1 cellular context compared by ENCODE assay signal in the genomic region with DNA sequence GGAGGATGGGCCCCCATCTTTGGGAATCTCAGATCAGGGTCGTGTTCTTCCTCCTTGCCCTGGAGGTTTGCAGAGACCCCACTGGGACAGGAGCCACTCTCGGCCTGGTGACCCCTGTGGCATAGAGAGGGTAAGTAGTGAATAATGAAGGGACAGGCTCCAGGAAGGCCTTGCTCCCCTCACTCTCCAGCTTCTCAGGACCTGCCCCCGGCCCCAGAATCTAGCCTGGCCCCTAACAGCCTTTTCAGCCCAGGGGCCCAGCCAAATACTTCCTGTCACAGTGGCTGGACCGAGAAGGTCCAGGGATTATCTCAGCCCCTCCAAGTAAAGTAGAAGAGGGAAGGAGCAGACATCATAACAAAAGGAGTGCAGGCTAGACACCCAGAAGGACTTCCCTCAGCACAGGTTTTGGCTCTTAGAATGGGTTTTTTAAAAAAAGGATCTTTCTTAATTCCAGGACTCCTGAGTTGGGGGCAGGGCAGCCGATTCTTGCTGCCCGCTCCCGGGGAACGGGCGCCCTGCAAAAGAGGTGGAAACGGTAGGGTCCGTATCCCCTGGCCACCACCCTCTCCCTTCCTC.
A peak's percentile ranks its signal among the peaks of the same experiment; 100 is the strongest.
TF ChIP-seq lines count a peak whose summit lies in the region.

No MANE protein-coding gene starts in this region.

TF ChIP-seq in endothelial cell of umbilical vein, 7 proteins besides CTCF, POLR2A, EP300 and RAD21 (continued from another document):
- TF ChIP-seq POLR2AphosphoS5 (IDR thresholded peaks at IDR 0.05; ENCODE audit: insufficient read depth, low read depth, low read length), result no peak
- TF ChIP-seq EZH2 (IDR thresholded peaks at IDR 0.05; ENCODE audit: borderline replicate concordance, low read depth, low read length, severe bottlenecking), result peak; percentile 21
- TF ChIP-seq, protein P1, sequence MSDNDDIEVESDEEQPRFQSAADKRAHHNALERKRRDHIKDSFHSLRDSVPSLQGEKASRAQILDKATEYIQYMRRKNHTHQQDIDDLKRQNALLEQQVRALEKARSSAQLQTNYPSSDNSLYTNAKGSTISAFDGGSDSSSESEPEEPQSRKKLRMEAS (IDR thresholded peaks at IDR 0.05; ENCODE audit: insufficient read depth, insufficient read length), result no peak
TF ChIP-seq in endothelial cell of umbilical vein: peak in this region for 1.
